22 cellular contexts compared by ENCODE assay signal in genomic region chr7:157235357-157236018, GRCh38.
DNase-seq lines count a peak whose midpoint lies in the region; ATAC-seq, FAIRE-seq and TF ChIP-seq lines count a peak whose summit lies in the region.
"Had no signal": no experiment of that assay in that cellular context is flagged by ENCODE, and none has a peak within 500 bp of the region (broad histone marks: within the 10 kb centered on the region; RNA-seq: fewer than 3 reads in every experiment).

No MANE protein-coding gene starts in this region.

- H3K4me3 ChIP-seq in astrocyte of the spinal cord (ENCODE audit: low read depth, low read length) (no peak overlapping the region), foreskin fibroblast (ENCODE audit: low read depth in 1 of 2, low read length in 2 of 2) (no peak overlapping the region)
- H3K4me3 ChIP-seq: vagina had no signal

- H3K9me3 Mint-ChIP-seq in natural killer cell treated with Interleukin-12 subunit alpha and Interleukin-12 subunit beta and Interleukin-15 and Interleukin-18, amount 100 ng/mL, for 72 hours = no peaks in the 10 kb centered on the region
- H3K9me3 Mint-ChIP-seq: activated T-cell treated with anti-CD3 and anti-CD28 coated beads, Interleukin-2, amount 50 U/mL, for 24 hours; effector memory CD8-positive, alpha-beta T cell; H9; IgD-negative memory B cell had no signal

- H3K27me3 Mint-ChIP-seq in natural killer cell treated with Interleukin-12 subunit alpha and Interleukin-12 subunit beta and Interleukin-15 and Interleukin-18, amount 100 ng/mL, for 72 hours = no peaks in the 10 kb centered on the region
- H3K27me3 Mint-ChIP-seq: activated naive CD8-positive, alpha-beta T cell; activated T-cell treated with anti-CD3 and anti-CD28 coated beads, Interleukin-2, amount 50 U/mL, for 24 hours; effector memory CD8-positive, alpha-beta T cell; IgD-negative memory B cell; memory B cell had no signal

- peaks cover 6 to 16% of the 10 kb centered on the region in 2 donors for H3K4me1 Mint-ChIP-seq in natural killer cell treated with Interleukin-12 subunit alpha and Interleukin-12 subunit beta and Interleukin-15 and Interleukin-18, amount 100 ng/mL, for 72 hours (ENCODE audit: low read depth in 2 of 2)

- TF ChIP-seq CTCF in astrocyte of the spinal cord (IDR thresholded peaks at IDR 0.05; ENCODE audit: low read depth, low read length) = no peak
- no peak for TF ChIP-seq CTCF in foreskin fibroblast (IDR thresholded peaks at IDR 0.05; ENCODE audit: low read depth, low read length)

- no peak for FAIRE-seq in HTR-8/SVneo (lab: Jason Lieb, UNC)
- FAIRE-seq: G401.6 had no signal

- in situ Hi-C loops in astrocyte of the spinal cord (cut with HindIII; ENCODE audit: low sequenced_read_pairs) = no loop called here

- ATAC-seq in natural killer cell treated with Interleukin-12 subunit alpha and Interleukin-12 subunit beta and Interleukin-15 and Interleukin-18, amount 100 ng/mL, for 72 hours = no peak
- ATAC-seq: effector memory CD8-positive, alpha-beta T cell had no signal

- H3K4me3 Mint-ChIP-seq in natural killer cell treated with Interleukin-12 subunit alpha and Interleukin-12 subunit beta and Interleukin-15 and Interleukin-18, amount 100 ng/mL, for 72 hours = no peak overlapping the region
- H3K4me3 Mint-ChIP-seq: activated naive CD8-positive, alpha-beta T cell; activated T-cell treated with anti-CD3 and anti-CD28 coated beads, Interleukin-2, amount 50 U/mL, for 24 hours; effector memory CD8-positive, alpha-beta T cell; H9; IgD-negative memory B cell; memory B cell had no signal

- H3K36me3 Mint-ChIP-seq in natural killer cell treated with Interleukin-12 subunit alpha and Interleukin-12 subunit beta and Interleukin-15 and Interleukin-18, amount 100 ng/mL, for 72 hours = peaks cover 12% of the 10 kb centered on the region

- no peak overlapping the region for H3K27ac Mint-ChIP-seq in natural killer cell treated with Interleukin-12 subunit alpha and Interleukin-12 subunit beta and Interleukin-15 and Interleukin-18, amount 100 ng/mL, for 72 hours
- H3K27ac Mint-ChIP-seq: activated naive CD8-positive, alpha-beta T cell; activated T-cell treated with anti-CD3 and anti-CD28 coated beads, Interleukin-2, amount 50 U/mL, for 24 hours; effector memory CD8-positive, alpha-beta T cell; IgD-negative memory B cell; memory B cell had no signal

- peak; percentile 31 for DNase-seq in AG08396 (ENCODE audit: low spot score)
- DNase-seq in HTR-8/SVneo (ENCODE audit: insufficient read length, low spot score) = peak; percentile 10
- peak; percentile 55 for DNase-seq in astrocyte of the spinal cord (ENCODE audit: low read depth, low spot score)
- DNase-seq in foreskin fibroblast = peak; percentile 24 to 70
- no peak for DNase-seq in retina
- no peak for DNase-seq in OCI-M1 (lab: John Stamatoyannopoulos, UW)
- DNase-seq in natural killer cell treated with Interleukin-12 subunit alpha and Interleukin-12 subunit beta and Interleukin-15 and Interleukin-18, amount 100 ng/mL, for 72 hours (ENCODE audit: low spot score) = no peak
- DNase-seq in SKM-1 (lab: John Stamatoyannopoulos, UW; ENCODE audit: unreplicated experiment) = no peak
- DNase-seq: activated CD4-positive, alpha-beta T cell treated with anti-CD3 and anti-CD28 coated beads, Interleukin-2, amount 50 U/mL, for 1 hour; activated T-cell treated with anti-CD3 and anti-CD28 coated beads, Interleukin-2, amount 50 U/mL, for 24 hours; central memory CD4-positive, alpha-beta T cell; COR-L47; effector memory CD8-positive, alpha-beta T cell; H9; NCI-H2081; NCI-H526 treated with DMSO at 0.1 percent for 48 hours; SW 1271 had no signal

Comparison
In these comparisons a context has a peak if more than half of its experiments do, and no peak if none do; other contexts are left out.
1. DNase-seq: peak in AG08396 (single experiment), HTR-8/SVneo (single experiment), astrocyte of the spinal cord (single experiment) and foreskin fibroblast (2 of 2); none in retina (single experiment), OCI-M1 (single experiment), natural killer cell treated with Interleukin-12 subunit alpha and Interleukin-12 subunit beta and Interleukin-15 and Interleukin-18, amount 100 ng/mL, for 72 hours (single experiment) and SKM-1 (single experiment).